24 cellular contexts compared by ENCODE assay signal in genomic region chr20:58583586-58583985, GRCh38.
"Had no signal": no experiment of that assay in that cellular context is flagged by ENCODE, and none has a peak within 500 bp of the region (broad histone marks: within the 10 kb centered on the region; RNA-seq: fewer than 3 reads in every experiment).

No MANE protein-coding gene starts in this region.

- H3K4me1 ChIP-seq: left lung, pancreas, prostate gland, suprapubic skin, tibial nerve had no signal

- H3K36me3 ChIP-seq: esophagus squamous epithelium, left lung, pancreas, prostate gland, suprapubic skin, tibial nerve had no signal

- H3K27ac ChIP-seq: esophagus squamous epithelium, left lung, pancreas, prostate gland, suprapubic skin, tibial nerve, VCaP had no signal

- H3K4me3 ChIP-seq: esophagus squamous epithelium, left lung, lung, mucosa of descending colon, pancreas, prostate gland, suprapubic skin, tibial nerve had no signal

- H3K4me3 Mint-ChIP-seq: activated naive CD4-positive, alpha-beta T cell treated with anti-CD3 and anti-CD28 coated beads for 36 hours; activated T-cell treated with anti-CD3 and anti-CD28 coated beads, Interleukin-2, amount 50 U/mL, for 72 hours; natural killer cell treated with Interleukin-12 subunit alpha and Interleukin-12 subunit beta and Interleukin-15 and Interleukin-18, amount 100 ng/mL, for 72 hours had no signal

- H3K9me3 Mint-ChIP-seq: natural killer cell treated with Interleukin-12 subunit alpha and Interleukin-12 subunit beta and Interleukin-15 and Interleukin-18, amount 100 ng/mL, for 72 hours had no signal

- H3K36me3 Mint-ChIP-seq: natural killer cell treated with Interleukin-12 subunit alpha and Interleukin-12 subunit beta and Interleukin-15 and Interleukin-18, amount 100 ng/mL, for 72 hours had no signal

- H3K27me3 ChIP-seq: pancreas, tibial nerve had no signal

- H3K27ac Mint-ChIP-seq: activated naive CD4-positive, alpha-beta T cell treated with anti-CD3 and anti-CD28 coated beads for 36 hours; activated T-cell treated with anti-CD3 and anti-CD28 coated beads, Interleukin-2, amount 50 U/mL, for 72 hours; natural killer cell treated with Interleukin-12 subunit alpha and Interleukin-12 subunit beta and Interleukin-15 and Interleukin-18, amount 100 ng/mL, for 72 hours had no signal

- ATAC-seq: activated T-cell treated with anti-CD3 and anti-CD28 coated beads, Interleukin-2, amount 50 U/mL, for 72 hours; left lung; mucosa of descending colon; pancreas had no signal

- DNase-seq: activated CD4-positive, alpha-beta T cell treated with anti-CD3 and anti-CD28 coated beads for 4 hours; activated CD4-positive, alpha-beta T cell treated with anti-CD3 and anti-CD28 coated beads, Interleukin-2, amount 50 U/mL, for 4 hours; activated naive CD4-positive, alpha-beta T cell treated with anti-CD3 and anti-CD28 coated beads for 36 hours; activated T-cell treated with anti-CD3 and anti-CD28 coated beads for 4 hours; activated T-cell treated with anti-CD3 and anti-CD28 coated beads, Interleukin-2, amount 50 U/mL, for 72 hours; amygdala; central memory CD4-positive, alpha-beta T cell; dermis blood vessel endothelial cell; effector CD4-positive, alpha-beta T cell; esophagus squamous epithelium; foreskin melanocyte; pancreas; stimulated activated CD4-positive, alpha-beta T cell treated with anti-CD3 and anti-CD28 coated beads, Interleukin-15, amount 100 ng/mL, for 24 hours; stimulated activated CD4-positive, alpha-beta T cell treated with anti-CD3 and anti-CD28 coated beads, Interleukin-2, amount 100 ng/mL, for 24 hours; stimulated activated naive CD4-positive, alpha-beta T cell; T-helper 1 cell had no signal

- H3K9me3 ChIP-seq: esophagus squamous epithelium, left lung, mucosa of descending colon, pancreas, prostate gland, suprapubic skin, tibial nerve had no signal
